9 cellular contexts compared by ENCODE assay signal in the genomic region with DNA sequence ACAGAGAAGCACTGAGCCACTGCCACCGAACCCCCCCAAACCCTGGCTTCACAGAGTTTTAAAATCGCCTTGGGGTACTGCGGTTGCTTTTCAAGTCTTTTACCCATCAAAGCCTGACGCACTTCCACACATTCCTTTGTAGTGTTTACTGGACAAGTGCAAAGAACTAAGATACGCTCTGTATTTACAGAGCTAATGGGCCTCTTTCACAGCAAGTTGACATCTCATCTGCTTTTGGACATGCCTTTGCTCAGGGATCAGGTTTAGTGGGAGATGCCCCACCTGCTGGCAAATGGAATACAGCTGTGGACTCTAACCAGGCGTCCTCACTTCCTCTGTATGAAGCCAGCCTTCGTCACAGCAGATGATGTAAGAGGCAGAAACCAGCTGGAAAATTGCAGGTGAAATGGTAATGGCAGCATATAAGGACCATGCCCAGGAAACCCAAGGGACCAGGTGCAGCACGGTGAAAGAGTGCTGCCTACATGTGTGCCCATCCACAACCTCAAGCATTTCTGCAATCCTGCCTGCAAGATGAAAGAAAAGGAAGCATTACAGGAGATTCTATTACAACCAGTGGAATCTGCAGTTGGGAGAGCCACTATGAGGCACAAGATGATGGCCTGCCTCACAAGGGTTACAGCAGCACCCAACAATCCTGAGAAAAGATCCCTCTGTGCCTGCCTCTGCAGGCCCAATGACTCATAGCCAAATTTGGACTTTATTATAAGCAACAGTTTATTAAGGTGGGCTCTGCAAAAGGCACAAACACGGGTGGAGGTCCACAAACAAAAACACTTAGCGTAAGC. TPM values are rescaled to one million over a fixed set of nuclear protein-coding genes. Genes with fewer than 3 reads are reported as not detected.
DNase-seq lines count a peak whose midpoint lies in the region; ATAC-seq and TF ChIP-seq lines count a peak whose summit lies in the region.
"Had no signal": no experiment of that assay in that cellular context is flagged by ENCODE, and none has a peak within 500 bp of the region (broad histone marks: within the 10 kb centered on the region; RNA-seq: fewer than 3 reads in every experiment).

No MANE protein-coding gene starts in this region.

- H3K27me3 Mint-ChIP-seq in natural killer cell (ENCODE audit: low read depth in 2 of 2), result no peaks in the 10 kb centered on the region

- TF ChIP-seq CTCF in cardiac fibroblast (IDR thresholded peaks at IDR 0.05; ENCODE audit: low read depth, low read length), result peak; percentile 21
- TF ChIP-seq CTCF in natural killer cell (IDR thresholded peaks at IDR 0.05), result no peak

- H3K27ac Mint-ChIP-seq in natural killer cell, result peak overlapping the region; percentile 14 to 82

- ATAC-seq in natural killer cell, result no peak
- ATAC-seq in HG02678 (IDR thresholded peaks at IDR 0.05; ENCODE audit: unreplicated experiment), result no peak
- no peak for ATAC-seq in GM19397 (IDR thresholded peaks at IDR 0.05; ENCODE audit: unreplicated experiment)
- no peak for ATAC-seq in HG03457 (IDR thresholded peaks at IDR 0.05; ENCODE audit: unreplicated experiment)

- H3K36me3 Mint-ChIP-seq in natural killer cell, result no peaks in the 10 kb centered on the region

- no peak overlapping the region for H3K4me3 ChIP-seq in cardiac fibroblast (replicated peaks in 1 of 2; ENCODE audit: low read depth in 2 of 2, low read length in 2 of 2)
- H3K4me3 ChIP-seq: Peyer's patch had no signal

- peak overlapping the region; percentile 33 for H3K4me3 Mint-ChIP-seq in natural killer cell

- peaks cover 81 to 94% of the 10 kb centered on the region in 2 donors for H3K4me1 Mint-ChIP-seq in natural killer cell

- DNase-seq in H4 (ENCODE audit: low spot score) (peak; percentile 68), NCI-H510A (lab: John Stamatoyannopoulos, UW) (peak; percentile 82), cardiac fibroblast (ENCODE audit: low read depth in 2 of 2) (peak; percentile 37 to 67), natural killer cell (no peak), head of caudate nucleus (no peak)

- intact Hi-C loops in natural killer cell (cut with micrococcal nuclease), result no loop called here
- intact Hi-C loops in head of caudate nucleus (cut with DNase I), result no loop called here

- H3K9me3 Mint-ChIP-seq in natural killer cell, result no peaks in the 10 kb centered on the region

RNA-seq across cellular contexts. Expression of gene BRD4, which starts 34.7 kb away (rescaled TPM):
- total RNA-seq in H4 (2014; rRNA removed; shearing (Covaris generic)), result 6.4 and 11.0 TPM in 2 replicates
- 100 to 1,000 TPM in 1 of 3 donors, 10 to 100 TPM in 2; 91.9 to 116 (median 98.3) TPM for total RNA-seq in natural killer cell

Comparison
In these comparisons a context has a peak if more than half of its experiments do, and no peak if none do; other contexts are left out.
1. DNase-seq: peak in H4 (single experiment), NCI-H510A (single experiment) and cardiac fibroblast (2 of 2); none in natural killer cell (single experiment) and head of caudate nucleus (0 of 42).